8 cellular contexts compared by ENCODE assay signal in the genomic region with DNA sequence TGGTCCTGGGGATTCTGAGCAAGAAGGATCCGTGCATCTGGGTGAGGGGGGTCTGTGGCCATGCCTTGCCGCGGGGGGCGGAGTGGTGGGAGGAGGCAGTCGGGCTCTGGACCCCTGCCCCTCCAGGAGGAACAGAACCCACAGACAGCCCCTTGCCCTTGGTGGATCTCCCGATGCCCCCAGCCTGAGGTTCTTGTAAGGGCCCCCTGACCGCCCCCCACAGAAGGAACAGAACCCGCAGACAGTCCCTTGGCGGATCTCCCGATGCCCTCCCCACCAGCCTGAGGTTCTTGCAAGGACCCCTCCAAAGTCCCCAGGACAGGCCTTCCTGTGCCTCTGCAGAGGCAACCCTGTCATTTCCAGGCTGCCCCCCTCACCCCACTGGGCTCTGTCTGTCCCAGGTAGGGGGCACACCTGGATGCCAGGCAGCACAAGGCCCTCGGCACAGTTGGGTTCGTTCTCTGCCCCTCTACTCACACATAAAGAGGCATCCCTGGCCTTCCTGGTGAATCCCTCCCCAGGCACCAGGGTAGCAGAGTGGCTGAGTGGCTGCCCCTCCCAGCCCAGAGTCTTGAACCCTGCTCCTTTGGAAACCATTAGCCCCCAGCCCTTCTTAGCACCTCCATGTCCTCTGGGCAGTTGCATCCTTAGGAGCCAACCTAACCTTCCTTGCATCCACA. TPM values are rescaled to one million over a fixed set of nuclear protein-coding genes. Genes with fewer than 3 reads are reported as not detected.
A peak's percentile ranks its signal among the peaks of the same experiment; 100 is the strongest.
DNase-seq lines count a peak whose midpoint lies in the region; ATAC-seq and TF ChIP-seq lines count a peak whose summit lies in the region.

No MANE protein-coding gene starts in this region.

- CTCF ChIA-PET in CD8-positive, alpha-beta memory T cell (lab: Charles Lee) = interaction anchor here (0.9 to 2.0 kb wide), 2 partner anchors 205 to 287 kb away, joined by 3 to 9 read pairs; no protein-coding TSS in a partner anchor

- H3K4me3 ChIP-seq in CD8-positive, alpha-beta memory T cell (ENCODE audit: low read length) = no peak overlapping the region
- peak overlapping the region; percentile 91 for H3K4me3 ChIP-seq in psoas muscle

- peaks cover 22% of the 10 kb centered on the region for H3K27me3 ChIP-seq in CD8-positive, alpha-beta memory T cell (ENCODE audit: insufficient read depth, low read length, poor library complexity, severe bottlenecking)
- no peaks in the 10 kb centered on the region for H3K27me3 ChIP-seq in psoas muscle (ENCODE audit: insufficient read depth in 3 of 3, low read length in 2 of 3)

- no peaks in the 10 kb centered on the region for H3K9me3 ChIP-seq in CD8-positive, alpha-beta memory T cell (ENCODE audit: low read length)
- H3K9me3 ChIP-seq in T-helper 17 cell (ENCODE audit: control insufficient read depth, low read length, poor library complexity, severe bottlenecking) (no peaks in the 10 kb centered on the region), psoas muscle (no peaks in the 10 kb centered on the region)

- ATAC-seq in T-helper 17 cell = no peak
- no peak for ATAC-seq in Right ventricle myocardium superior (ENCODE audit: poor library complexity)
- ATAC-seq in psoas muscle = no peak
- no peak for ATAC-seq in omental fat pad (ENCODE audit: low FRiP score)

- H3K27me3 Mint-ChIP-seq in CD8-positive, alpha-beta memory T cell = peaks cover 16 to 18% of the 10 kb centered on the region in 2 donors
- peaks cover 25% of the 10 kb centered on the region for H3K27me3 Mint-ChIP-seq in T-helper 17 cell

- WGBS in psoas muscle, 3 donors = 53 to 70% (median 68%) methylated on average over 9 to 12 of the region's 12 CpGs

- POLR2A ChIA-PET in CD8-positive, alpha-beta memory T cell (lab: Charles Lee) = no interaction called here

- peaks cover 12% of the 10 kb centered on the region for H3K4me1 ChIP-seq in CD8-positive, alpha-beta memory T cell (ENCODE audit: insufficient read depth, low read length)
- peaks cover 39% of the 10 kb centered on the region for H3K4me1 ChIP-seq in psoas muscle

- H3K27ac Mint-ChIP-seq in CD8-positive, alpha-beta memory T cell = no peak overlapping the region
- H3K27ac Mint-ChIP-seq in T-helper 17 cell = no peak overlapping the region

- peak in 1 of 5 donors; percentile 44 for DNase-seq in CD8-positive, alpha-beta memory T cell
- peak in 1 of 3 donors; percentile 4 for DNase-seq in T-helper 17 cell
- peak; percentile 28 for DNase-seq in Right ventricle myocardium superior
- peak; percentile 16 to 48 for DNase-seq in psoas muscle
- no peak for DNase-seq in NCI-H226
- no peak for DNase-seq in omental fat pad (ENCODE audit: low spot score)
- DNase-seq in SHP77 (lab: John Stamatoyannopoulos, UW) = no peak
- no peak for DNase-seq in putamen (ENCODE audit: low spot score)

- H3K36me3 Mint-ChIP-seq in CD8-positive, alpha-beta memory T cell = no peaks in the 10 kb centered on the region
- no peaks in the 10 kb centered on the region for H3K36me3 Mint-ChIP-seq in T-helper 17 cell (ENCODE audit: low read depth)

- intact Hi-C loops in Right ventricle myocardium superior (cut with DNase I) = loop anchor here (10.0 kb wide), 1 partner anchor 143 kb away; no protein-coding TSS in a partner anchor
- intact Hi-C loops in psoas muscle (cut with DNase I) = loop anchor here (1.0 to 5.0 kb wide), 3 partner anchors 65 to 287 kb away; no protein-coding TSS in a partner anchor

- H3K27ac ChIP-seq in CD8-positive, alpha-beta memory T cell (ENCODE audit: low read depth, low read length) = no peak overlapping the region
- H3K27ac ChIP-seq in psoas muscle = peak overlapping the region; percentile 96

- H3K4me1 Mint-ChIP-seq in CD8-positive, alpha-beta memory T cell = peaks cover 4 to 19% (median 4%) of the 10 kb centered on the region in 3 donors
- H3K4me1 Mint-ChIP-seq in T-helper 17 cell = peaks cover 7% of the 10 kb centered on the region

- H3K4me3 Mint-ChIP-seq in CD8-positive, alpha-beta memory T cell = peak overlapping the region in 4 of 7 donors; percentile 45 to 80 (median 64)
- peak overlapping the region; percentile 52 for H3K4me3 Mint-ChIP-seq in T-helper 17 cell

- no peaks in the 10 kb centered on the region for H3K9me3 Mint-ChIP-seq in CD8-positive, alpha-beta memory T cell

- TF ChIP-seq CTCF in psoas muscle (IDR thresholded peaks at IDR 0.05) = no peak
- TF ChIP-seq CTCF in omental fat pad (IDR thresholded peaks at IDR 0.05) = no peak

- no peaks in the 10 kb centered on the region for H3K36me3 ChIP-seq in CD8-positive, alpha-beta memory T cell (ENCODE audit: insufficient read depth, low read length)
- no peaks in the 10 kb centered on the region for H3K36me3 ChIP-seq in psoas muscle (ENCODE audit: insufficient read depth in 1 of 2, low read depth in 1 of 2)

RNA-seq across cellular contexts. Expression of a gene that starts 1.9 kb away (rescaled TPM):
- total RNA-seq in CD8-positive, alpha-beta memory T cell = 1 to 10 TPM; 1.9 to 2.4 TPM
- 0.17 TPM for polyA plus RNA-seq in CD8-positive, alpha-beta memory T cell
- 1 to 10 TPM; 1.5 to 1.7 TPM for total RNA-seq in T-helper 17 cell
- total RNA-seq in Right ventricle myocardium superior = 154 TPM
- 100 to 1,000 TPM; 115 to 180 (median 142) TPM for total RNA-seq in psoas muscle
- polyA plus RNA-seq in psoas muscle = 100 to 1,000 TPM in 2 of 3 donors, 10 to 100 TPM in 1; 85.4 to 116 (median 103) TPM
- total RNA-seq in omental fat pad = 10 to 100 TPM; 33.6 to 91.4 (median 39.5) TPM

Comparison
In these comparisons a context has a peak if more than half of its experiments do, and no peak if none do; other contexts are left out.
1. DNase-seq: peak in Right ventricle myocardium superior (single experiment) and psoas muscle (2 of 2); none in NCI-H226 (single experiment), omental fat pad (single experiment), SHP77 (0 of 2) and putamen (single experiment).
2. RNA of a gene that starts 1.9 kb away (total RNA-seq): 154 TPM in Right ventricle myocardium superior (single experiment), 115 to 180 TPM in psoas muscle and 33.6 to 91.4 TPM in omental fat pad; 1.9 to 2.4 TPM in CD8-positive, alpha-beta memory T cell and 1.5 to 1.7 TPM in T-helper 17 cell; every median in the first group is over 10 times any median in the second.